ENCODE assay signal across 8 cellular contexts in genomic region chr1:44030606-44031050, GRCh38. TPM values are rescaled to one million over a fixed set of nuclear protein-coding genes. Genes with fewer than 3 reads are reported as not detected.
A peak's percentile ranks its signal among the peaks of the same experiment; 100 is the strongest.
DNase-seq lines count a peak whose midpoint lies in the region; ATAC-seq lines count a peak whose summit lies in the region.

No MANE protein-coding gene starts in this region.

- peak overlapping the region; percentile 89 for H3K4me3 Mint-ChIP-seq in activated naive CD8-positive, alpha-beta T cell

- peak; percentile 8 for ATAC-seq in HG02571 (IDR thresholded peaks at IDR 0.05; ENCODE audit: unreplicated experiment)
- ATAC-seq in left cardiac atrium, result peak; percentile 53 to 64
- no peak for ATAC-seq in GM18873 (IDR thresholded peaks at IDR 0.05; ENCODE audit: low FRiP score, unreplicated experiment)

- DNase-seq in activated T-cell treated with anti-CD3 and anti-CD28 coated beads for 24 hours (ENCODE audit: low read depth), result peak; percentile 12
- no peak for DNase-seq in activated T-cell treated with anti-CD3 and anti-CD28 coated beads, Interleukin-2, amount 50 U/mL, for 1 hour
- peak; percentile 27 to 59 for DNase-seq in NCI-H1930 (lab: John Stamatoyannopoulos, UW)
- peak; percentile 60 for DNase-seq in left cardiac atrium
- peak; percentile 61 to 95 (median 74) for DNase-seq in posterior cingulate gyrus

- intact Hi-C loops in left cardiac atrium (cut with DNase I), result no loop called here
- intact Hi-C loops in posterior cingulate gyrus (cut with DNase I), result loop anchor here (10.0 kb wide), 1 partner anchor 86 kb away; the partner anchor contains the start of gene IPO13

- H3K27me3 Mint-ChIP-seq in activated naive CD8-positive, alpha-beta T cell, result no peaks in the 10 kb centered on the region

- H3K36me3 Mint-ChIP-seq in activated naive CD8-positive, alpha-beta T cell, result peaks cover 2% of the 10 kb centered on the region

- peaks cover 21% of the 10 kb centered on the region for H3K4me1 Mint-ChIP-seq in activated naive CD8-positive, alpha-beta T cell (ENCODE audit: low read depth)

- H3K27ac Mint-ChIP-seq in activated naive CD8-positive, alpha-beta T cell, result peak overlapping the region; percentile 90

- H3K9me3 Mint-ChIP-seq in activated naive CD8-positive, alpha-beta T cell (ENCODE audit: low read depth), result no peaks in the 10 kb centered on the region

RNA-seq across cellular contexts. Expression of gene SLC6A9, which starts 0.6 kb away (rescaled TPM):
- total RNA-seq in left cardiac atrium, result 1 to 10 TPM; 1.3 to 3.1 TPM

RNA-seq across cellular contexts. Expression of gene CCDC24, which starts 39.2 kb away (rescaled TPM):
- total RNA-seq in left cardiac atrium, result 1 to 10 TPM; 1.8 to 2.2 TPM

RNA-seq across cellular contexts. Expression of gene B4GALT2, which starts 51.6 kb away (rescaled TPM):
- total RNA-seq in left cardiac atrium, result 10 to 100 TPM; 35.5 to 44.2 TPM

RNA-seq across cellular contexts. Expression of gene ATP6V0B, which starts 55.9 kb away (rescaled TPM):
- total RNA-seq in left cardiac atrium, result 100 to 1,000 TPM in 1 of 2 donors, 10 to 100 TPM in 1; 96.5 to 113 TPM
